ENCODE assay signal across 27 cellular contexts in the genomic region with DNA sequence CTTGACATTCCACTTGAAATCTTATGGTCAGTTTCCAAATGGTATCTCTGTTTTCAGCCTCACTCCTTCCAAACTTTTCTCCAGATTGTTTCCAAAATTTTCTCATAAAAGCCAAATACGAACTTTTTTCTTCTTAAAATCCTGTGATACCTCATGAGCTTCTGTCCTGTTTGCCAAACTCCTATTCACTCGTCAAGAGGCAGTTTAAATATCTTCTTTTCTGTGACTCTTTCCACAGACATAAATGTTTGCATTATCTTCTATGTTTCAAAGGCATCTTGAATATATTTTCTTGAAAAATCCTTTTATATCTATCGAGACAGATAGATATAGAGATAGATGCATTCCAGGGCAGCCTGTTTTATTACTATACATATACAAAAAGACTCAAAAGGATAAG.
"Had no signal": no experiment of that assay in that cellular context is flagged by ENCODE, and none has a peak within 500 bp of the region (broad histone marks: within the 10 kb centered on the region; RNA-seq: fewer than 3 reads in every experiment).

No MANE protein-coding gene starts in this region.

- H3K9me3 ChIP-seq: stomach, suprapubic skin, testis, thoracic aorta, thyroid gland, tibial artery, tibial nerve, transverse colon, upper lobe of left lung, upper lobe of right lung, uterus, vagina had no signal

- H3K4me3 ChIP-seq: stomach, suprapubic skin, testis, thoracic aorta, thyroid gland, tibial artery, tibial nerve, transverse colon, upper lobe of left lung, upper lobe of right lung, uterus, vagina had no signal

- ATAC-seq: stimulated activated effector memory CD8-positive, alpha-beta T cell treated with anti-CD3 and anti-CD28 coated beads, Interleukin-12 subunit alpha, Interleukin-12 subunit beta, amount 100 ng/mL, for 72 hours; stimulated activated memory B cell treated with anti-CD40 and anti-IgM and Interleukin-4, amounts not matched to agents 10 μg/mL and 1 μg/mL and 100 μg/mL, for 72 hours; stimulated activated naive B cell treated with anti-CD40 and anti-IgM and Interleukin-4, amounts not matched to agents 10 μg/mL and 1 μg/mL and 100 μg/mL, for 72 hours; stimulated activated naive CD8-positive, alpha-beta T cell treated with anti-CD3 and anti-CD28 coated beads, Interleukin-15, amount 100 ng/mL, for 72 hours; stimulated activated naive CD8-positive, alpha-beta T cell treated with anti-CD3 and anti-CD28 coated beads, Interleukin-15, Interleukin-2, amounts not matched to agents 100 U/mL and 50 U/mL, for 24 hours; upper lobe of right lung had no signal

- H3K36me3 ChIP-seq: stomach, suprapubic skin, thoracic aorta, thyroid gland, tibial artery, tibial nerve, transverse colon, upper lobe of left lung, upper lobe of right lung, uterus, vagina had no signal

- FAIRE-seq: urothelium cell line had no signal

- H3K27ac ChIP-seq: stomach, suprapubic skin, testis, thoracic aorta, thyroid gland, tibial artery, tibial nerve, transverse colon, upper lobe of left lung, upper lobe of right lung, uterus, vagina had no signal

- H3K27me3 ChIP-seq: stomach, suprapubic skin, testis, thyroid gland, tibial artery, tibial nerve, transverse colon, upper lobe of left lung, upper lobe of right lung, uterus, vagina had no signal

- H3K4me1 ChIP-seq: stomach, suprapubic skin, testis, thyroid gland, tibial artery, tibial nerve, transverse colon, upper lobe of left lung, upper lobe of right lung, uterus, vagina had no signal

- DNase-seq: stimulated activated CD4-positive, alpha-beta T cell treated with anti-CD3 and anti-CD28 coated beads, Interleukin-2, amount 100 ng/mL, for 48 hours; stimulated activated CD4-positive, alpha-beta T cell treated with anti-CD3 and anti-CD28 coated beads, Interleukin-4, amount 100 ng/mL, for 1 hour; stimulated activated CD4-positive, alpha-beta T cell treated with anti-CD3 and anti-CD28 coated beads, Interleukin-4, amount 100 ng/mL, for 24 hours; stimulated activated CD4-positive, alpha-beta T cell treated with anti-CD3 and anti-CD28 coated beads, Interleukin-4, amount 100 ng/mL, for 4 hours; stimulated activated CD8-positive, alpha-beta memory T cell treated with anti-CD3 and anti-CD28 coated beads, Interleukin-4, amount 100 ng/mL, for 48 hours; stimulated activated naive B cell treated with anti-CD40 and anti-IgM and Interleukin-4, amounts not matched to agents 10 μg/mL and 1 μg/mL and 100 μg/mL, for 72 hours; stimulated activated naive CD4-positive, alpha-beta T cell; stimulated activated naive CD4-positive, alpha-beta T cell treated with Interleukin-2 at 50 U/mL for 16 hours; stimulated activated naive CD8-positive, alpha-beta T cell treated with anti-CD3 and anti-CD28 coated beads, Interleukin-15, amount 100 ng/mL, for 72 hours; stimulated activated naive CD8-positive, alpha-beta T cell treated with anti-CD3 and anti-CD28 coated beads, Interleukin-15, Interleukin-2, amounts not matched to agents 100 U/mL and 50 U/mL, for 24 hours; stomach; substantia nigra; testis; thyroid gland; tibial artery; transverse colon; trophoblast cell; upper lobe of left lung; upper lobe of right lung; uterus had no signal
